ENCODE assay signal across 8 cellular contexts in genomic region chr19:5338661-5339469, GRCh38. TPM values are rescaled to one million over a fixed set of nuclear protein-coding genes. Genes with fewer than 3 reads are reported as not detected.
DNase-seq lines count a peak whose midpoint lies in the region; TF ChIP-seq lines count a peak whose summit lies in the region.

No MANE protein-coding gene starts in this region.

- no peaks in the 10 kb centered on the region for H3K9me3 Mint-ChIP-seq in endothelial cell (ENCODE audit: unreplicated experiment)

- peak; percentile 83 for DNase-seq in DMS 273 (lab: John Stamatoyannopoulos, UW; ENCODE audit: unreplicated experiment)
- no peak for DNase-seq in DMS 273 treated with DMSO at 0.1 percent for 48 hours (lab: John Stamatoyannopoulos, UW)
- DNase-seq in NCI-H526 (lab: John Stamatoyannopoulos, UW) = peak; percentile 18 to 66
- DNase-seq in endothelial cell (ENCODE audit: low spot score) = no peak
- peak; percentile 89 for DNase-seq in retina
- no peak for DNase-seq in activated effector memory CD4-positive, alpha-beta T cell treated with Interleukin-2 at 50 U/mL for 16 hours
- no peak for DNase-seq in stimulated activated naive CD4-positive, alpha-beta T cell (lab: John Stamatoyannopoulos, UW)
- DNase-seq in SIG-M5 (lab: John Stamatoyannopoulos, UW) = no peak

- H3K36me3 Mint-ChIP-seq in endothelial cell (ENCODE audit: low read depth, unreplicated experiment) = peaks cover 4% of the 10 kb centered on the region

- no peak for TF ChIP-seq CTCF in endothelial cell (IDR thresholded peaks at IDR 0.05; ENCODE audit: unreplicated experiment)

- H3K27me3 Mint-ChIP-seq in endothelial cell (ENCODE audit: unreplicated experiment) = peaks cover 23% of the 10 kb centered on the region

- peaks cover 21% of the 10 kb centered on the region for H3K4me1 Mint-ChIP-seq in endothelial cell (ENCODE audit: unreplicated experiment)

- H3K4me3 Mint-ChIP-seq in endothelial cell (ENCODE audit: unreplicated experiment) = peak overlapping the region; percentile 93

- peak overlapping the region; percentile 84 for H3K27ac Mint-ChIP-seq in endothelial cell (ENCODE audit: unreplicated experiment)

RNA-seq across cellular contexts. Expression of gene PTPRS, which starts 1.7 kb away (rescaled TPM):
- 93.7 TPM for total RNA-seq in endothelial cell (ENCODE audit: unreplicated experiment)

Comparison
In these comparisons a context has a peak if more than half of its experiments do, and no peak if none do; other contexts are left out.
1. DNase-seq: peak in DMS 273 (single experiment), NCI-H526 (2 of 2) and retina (single experiment); none in DMS 273 treated with DMSO at 0.1 percent for 48 hours (single experiment), endothelial cell (single experiment), activated effector memory CD4-positive, alpha-beta T cell treated with Interleukin-2 at 50 U/mL for 16 hours (single experiment), stimulated activated naive CD4-positive, alpha-beta T cell (0 of 6) and SIG-M5 (single experiment).